In genomic region chr2:62871506-62871905, GRCh38 we compare ENCODE assay signal across 13 cellular contexts.
"Had no signal": no experiment of that assay in that cellular context is flagged by ENCODE, and none has a peak within 500 bp of the region (broad histone marks: within the 10 kb centered on the region; RNA-seq: fewer than 3 reads in every experiment).

No MANE protein-coding gene starts in this region.

- H3K4me1 ChIP-seq: gastroesophageal sphincter, parathyroid adenoma, thyroid gland, uterus had no signal

- H3K4me3 ChIP-seq: gastroesophageal sphincter, thyroid gland, uterus had no signal

- ATAC-seq: gastroesophageal sphincter had no signal

- H3K9me3 ChIP-seq: thyroid gland had no signal

- DNase-seq: activated CD4-positive, alpha-beta T cell treated with anti-CD3 and anti-CD28 coated beads, Interleukin-2, amount 50 U/mL, for 1 hour; activated CD4-positive, CD25-positive, alpha-beta regulatory T cell; activated naive CD4-positive, alpha-beta T cell treated with anti-CD3 and anti-CD28 coated beads, Interleukin-2, amount 10 ng/mL, durations not matched to agents 7 days and 5 days; activated T-cell treated with anti-CD3 and anti-CD28 coated beads for 4 hours; amniotic stem cell; kidney glomerular epithelial cell; midbrain; naive B cell; stimulated activated CD4-positive, alpha-beta T cell treated with anti-CD3 and anti-CD28 coated beads, Interleukin-4, amount 100 ng/mL, for 4 hours; thyroid gland; uterus had no signal

- H3K9ac ChIP-seq: parathyroid adenoma had no signal

- H3K36me3 ChIP-seq: uterus had no signal

- H3K27ac ChIP-seq: gastroesophageal sphincter, parathyroid adenoma, thyroid gland, uterus had no signal

- H3K27me3 ChIP-seq: gastroesophageal sphincter, thyroid gland, uterus had no signal
